17 cellular contexts compared by ENCODE assay signal in the genomic region with DNA sequence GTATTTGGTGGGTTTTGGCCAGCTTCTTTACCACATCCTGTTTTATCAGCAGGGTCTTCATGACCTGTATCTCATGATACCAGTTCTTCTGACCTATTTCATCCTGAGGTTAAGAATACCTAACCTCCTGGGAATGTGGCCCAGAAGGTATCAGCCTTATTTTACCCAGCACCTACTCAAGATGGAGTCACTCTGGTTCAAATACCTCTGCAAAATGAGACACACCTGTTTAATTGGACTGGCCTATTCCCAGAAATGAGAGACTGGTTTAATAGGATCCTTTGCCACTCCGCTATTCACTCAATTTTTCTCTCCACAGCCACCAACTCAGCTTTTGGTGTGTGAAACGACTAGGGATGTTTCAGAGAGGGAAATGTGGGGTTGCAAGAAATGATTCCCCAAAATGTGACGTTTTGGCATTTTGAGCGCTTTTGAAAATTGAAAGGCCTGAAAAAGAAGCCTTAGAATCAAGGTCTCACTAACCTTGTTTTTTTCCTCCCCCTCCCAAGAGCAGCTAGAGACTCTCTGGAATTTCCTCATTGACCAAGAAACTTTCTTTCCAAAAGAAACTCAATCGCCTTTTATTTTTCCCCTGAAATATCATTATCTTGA.
"Had no signal": no experiment of that assay in that cellular context is flagged by ENCODE, and none has a peak within 500 bp of the region (broad histone marks: within the 10 kb centered on the region; RNA-seq: fewer than 3 reads in every experiment).

No MANE protein-coding gene starts in this region.

- H3K9ac ChIP-seq: neural progenitor cell had no signal

- H3K27me3 ChIP-seq: foreskin keratinocyte, neural progenitor cell, pancreas had no signal

- H3K36me3 ChIP-seq: left ventricle myocardium inferior, lower lobe of right lung, neural progenitor cell, pancreas had no signal

- H3K27ac Mint-ChIP-seq: natural killer cell treated with Interleukin-12 subunit alpha and Interleukin-12 subunit beta and Interleukin-15 and Interleukin-18, amount 100 ng/mL, for 72 hours; neural progenitor cell; progenitor cell of endocrine pancreas had no signal

- H3K4me3 ChIP-seq: left ventricle myocardium inferior, neural progenitor cell, pancreas, smooth muscle cell had no signal

- H3K9me3 ChIP-seq: left ventricle myocardium inferior, lower lobe of right lung, pancreas had no signal

- H3K36me3 Mint-ChIP-seq: natural killer cell treated with Interleukin-12 subunit alpha and Interleukin-12 subunit beta and Interleukin-15 and Interleukin-18, amount 100 ng/mL, for 72 hours; neural progenitor cell had no signal

- H3K4me1 ChIP-seq: foreskin keratinocyte, left ventricle myocardium inferior, pancreas had no signal

- H3K4me3 Mint-ChIP-seq: natural killer cell treated with Interleukin-12 subunit alpha and Interleukin-12 subunit beta and Interleukin-15 and Interleukin-18, amount 100 ng/mL, for 72 hours; neural progenitor cell had no signal

- H3K9me3 Mint-ChIP-seq: neural progenitor cell had no signal

- DNase-seq: erythroblast; foreskin keratinocyte; kidney; left cardiac atrium; left ventricle myocardium inferior; lower lobe of right lung; mesenchymal stem cell; midbrain; nucleus accumbens; pancreas; right cardiac atrium; stimulated activated CD4-positive, alpha-beta T cell treated with anti-CD3 and anti-CD28 coated beads, Interleukin-2, amount 100 ng/mL, for 48 hours; stimulated activated naive CD4-positive, alpha-beta T cell treated with Interleukin-2 at 50 U/mL for 16 hours had no signal

- H3K4me1 Mint-ChIP-seq: neural progenitor cell had no signal

- ATAC-seq: foreskin keratinocyte; left cardiac atrium; natural killer cell treated with Interleukin-12 subunit alpha and Interleukin-12 subunit beta and Interleukin-15 and Interleukin-18, amount 100 ng/mL, for 72 hours; right cardiac atrium had no signal

- H3K27me3 Mint-ChIP-seq: progenitor cell of endocrine pancreas had no signal

- H3K27ac ChIP-seq: foreskin keratinocyte, left ventricle myocardium inferior, neural progenitor cell, pancreas had no signal
